ENCODE assay signal across 9 cellular contexts in genomic region chr7:117750612-117751563, GRCh38.
DNase-seq lines count a peak whose midpoint lies in the region; ATAC-seq and TF ChIP-seq lines count a peak whose summit lies in the region.
"Had no signal": no experiment of that assay in that cellular context is flagged by ENCODE, and none has a peak within 500 bp of the region (broad histone marks: within the 10 kb centered on the region; RNA-seq: fewer than 3 reads in every experiment).

No MANE protein-coding gene starts in this region.

- peaks cover 22% of the 10 kb centered on the region for H3K4me1 ChIP-seq in MM.1S (ENCODE audit: low read length)

- TF ChIP-seq CTCF in GM06990 (IDR thresholded peaks at IDR 0.05; ENCODE audit: insufficient read depth, low read length, poor library complexity, severe bottlenecking) (peak; percentile 37), MM.1S (IDR thresholded peaks at IDR 0.05; ENCODE audit: low read length) (peak; percentile 81)

- no peak overlapping the region for H3K9ac ChIP-seq in MM.1S (ENCODE audit: low read length)

- no peaks in the 10 kb centered on the region for H3K9me2 ChIP-seq in MM.1S (replicated peaks; ENCODE audit: insufficient read depth, low read length)

- H4K20me1 ChIP-seq in MM.1S (ENCODE audit: insufficient read depth, low read length): no peaks in the 10 kb centered on the region

- no peaks in the 10 kb centered on the region for H3K36me3 ChIP-seq in GM06990 (ENCODE audit: control insufficient read depth, insufficient read depth, low read length)
- H3K36me3 ChIP-seq in MM.1S (replicated peaks; ENCODE audit: insufficient read depth, low read length): no peaks in the 10 kb centered on the region

- no peaks in the 10 kb centered on the region for H3K79me2 ChIP-seq in MM.1S (ENCODE audit: low read length)

- H3F3A ChIP-seq in MM.1S (ENCODE audit: insufficient read depth, low read length): no peaks in the 10 kb centered on the region

- H3K27ac ChIP-seq in MM.1S (ENCODE audit: low read length) (no peak overlapping the region), angular gyrus (ENCODE audit: low read depth, low read length) (peak overlapping the region; percentile 64)

- H2AFZ ChIP-seq in MM.1S (ENCODE audit: low read length): no peak overlapping the region

- H3K4me3 ChIP-seq in GM06990 (replicated peaks; ENCODE audit: low read depth, low read length) (no peak overlapping the region), MM.1S (ENCODE audit: low read length) (no peak overlapping the region)

- no peak for DNase-seq in GM06990 (ENCODE audit: extremely low read depth, insufficient read length)
- DNase-seq in MM.1S: peak; percentile 61
- DNase-seq in left kidney (ENCODE audit: low read depth, low spot score): peak; percentile 39
- no peak for DNase-seq in effector CD8-positive, alpha-beta T cell (lab: John Stamatoyannopoulos, UW)
- no peak for DNase-seq in activated T-cell treated with anti-CD3 and anti-CD28 coated beads for 4 hours
- DNase-seq: naive B cell had no signal

- H3K4me2 ChIP-seq in MM.1S (ENCODE audit: low read depth, low read length): no peak overlapping the region

- no peaks in the 10 kb centered on the region for H3K9me3 ChIP-seq in MM.1S (replicated peaks; ENCODE audit: insufficient read depth, low read length)

- H3K27me3 ChIP-seq in GM06990 (replicated peaks; ENCODE audit: control insufficient read depth, insufficient read depth, low read length) (peaks cover 1% of the 10 kb centered on the region; the same call in 1 of the 2 replicates), MM.1S (replicated peaks; ENCODE audit: insufficient read depth, low read length) (no peaks in the 10 kb centered on the region)

- no peak for ATAC-seq in GM21367 (IDR thresholded peaks at IDR 0.05; ENCODE audit: unreplicated experiment)
- no peak for ATAC-seq in GM21526 (IDR thresholded peaks at IDR 0.05; ENCODE audit: low FRiP score, unreplicated experiment)

Comparison
In these comparisons a context has a peak if more than half of its experiments do, and no peak if none do; other contexts are left out.
1. DNase-seq: peak in MM.1S (single experiment) and left kidney (single experiment); none in GM06990 (single experiment), effector CD8-positive, alpha-beta T cell (single experiment) and activated T-cell treated with anti-CD3 and anti-CD28 coated beads for 4 hours (single experiment).